11 cellular contexts compared by ENCODE assay signal in genomic region chr7:26346611-26347200, GRCh38. TPM values are rescaled to one million over a fixed set of nuclear protein-coding genes. Genes with fewer than 3 reads are reported as not detected.
DNase-seq lines count a peak whose midpoint lies in the region; ATAC-seq, FAIRE-seq and TF ChIP-seq lines count a peak whose summit lies in the region.
"Had no signal": no experiment of that assay in that cellular context is flagged by ENCODE, and none has a peak within 500 bp of the region (broad histone marks: within the 10 kb centered on the region; RNA-seq: fewer than 3 reads in every experiment).

No MANE protein-coding gene starts in this region.

- H2AK5ac ChIP-seq in trophoblast cell (ENCODE audit: low read length), result no peak overlapping the region

- no peak overlapping the region for H3K4me2 ChIP-seq in trophoblast cell (ENCODE audit: low read length)

- no peak overlapping the region for H2BK5ac ChIP-seq in trophoblast cell (ENCODE audit: low read depth, low read length, poor library complexity)

- no peaks in the 10 kb centered on the region for H3K27me3 ChIP-seq in trophoblast cell (ENCODE audit: insufficient read depth, low read length)
- no peaks in the 10 kb centered on the region for H3K27me3 ChIP-seq in right cardiac atrium (ENCODE audit: control insufficient read depth, insufficient read depth)

- H3K23ac ChIP-seq in trophoblast cell (ENCODE audit: low read length), result no peak overlapping the region

- H2AFZ ChIP-seq in trophoblast cell (ENCODE audit: insufficient read depth, low read length, poor library complexity), result no peak overlapping the region

- no peak overlapping the region for H2BK120ac ChIP-seq in trophoblast cell (ENCODE audit: insufficient read depth, low read length, poor library complexity)

- FAIRE-seq in GM12892 (lab: Jason Lieb, UNC) (peak; percentile 51), RCC 7860 (lab: Jason Lieb, UNC) (peak; percentile 81)

- no peak overlapping the region for H3K4ac ChIP-seq in trophoblast cell (ENCODE audit: low read depth, low read length)

- no peak for DNase-seq in GM12892 (ENCODE audit: insufficient read length)
- peak; percentile 79 for DNase-seq in RCC 7860 (ENCODE audit: low spot score)
- peak; percentile 97 for DNase-seq in epithelial cell of esophagus (ENCODE audit: low read depth)
- peak; percentile 66 to 85 for DNase-seq in trophoblast cell
- DNase-seq in activated gamma-delta T cell treated with Interleukin-2 at 50 U/mL for 16 hours, result no peak
- DNase-seq in hippocampal formation (lab: John Stamatoyannopoulos, UW), result no peak
- no peak for DNase-seq in right cardiac atrium
- DNase-seq: DMS53, GOT3, NCI-H510A treated with DMSO at 0.1 percent for 48 hours had no signal

- ATAC-seq in right cardiac atrium, result no peak

- H3K9ac ChIP-seq in trophoblast cell (ENCODE audit: low read length), result no peak overlapping the region

- no peaks in the 10 kb centered on the region for H3K4me1 ChIP-seq in trophoblast cell (ENCODE audit: control insufficient read depth in 1 of 2, insufficient read depth in 2 of 2, low read length in 2 of 2)
- no peaks in the 10 kb centered on the region for H3K4me1 ChIP-seq in right cardiac atrium (ENCODE audit: control insufficient read depth, insufficient read depth, low read length)

- H3K36me3 ChIP-seq in trophoblast cell (ENCODE audit: control insufficient read depth in 1 of 2, insufficient read depth in 2 of 2, low read length in 2 of 2), result peaks cover 2% of the 10 kb centered on the region in 2 experiments

- H3K18ac ChIP-seq in trophoblast cell (ENCODE audit: low read length), result no peak overlapping the region

- no peak overlapping the region for H2BK12ac ChIP-seq in trophoblast cell (ENCODE audit: low read length)

- H3K79me1 ChIP-seq in trophoblast cell (ENCODE audit: low read length), result no peaks in the 10 kb centered on the region

- H4K12ac ChIP-seq in trophoblast cell (ENCODE audit: low read depth, low read length), result no peak overlapping the region

- H3K9me3 ChIP-seq in trophoblast cell (ENCODE audit: insufficient read depth, low read depth, low read length) (no peaks in the 10 kb centered on the region), right cardiac atrium (ENCODE audit: control insufficient read depth, low read length) (no peaks in the 10 kb centered on the region)

- no peak for TF ChIP-seq CTCF in epithelial cell of esophagus (IDR thresholded peaks at IDR 0.05; ENCODE audit: insufficient read depth, low read depth, low read length, missing control alignments)

- intact Hi-C loops in right cardiac atrium (cut with DNase I), result no loop called here

- H3K79me2 ChIP-seq in trophoblast cell (ENCODE audit: control insufficient read depth, insufficient read depth, low read length, poor library complexity), result no peaks in the 10 kb centered on the region

- H3K14ac ChIP-seq in trophoblast cell (ENCODE audit: low read length), result no peak overlapping the region

- no peak overlapping the region for H3K4me3 ChIP-seq in epithelial cell of esophagus (ENCODE audit: low read length)
- no peak overlapping the region for H3K4me3 ChIP-seq in trophoblast cell (ENCODE audit: low read depth, low read length)
- no peak overlapping the region for H3K4me3 ChIP-seq in right cardiac atrium (ENCODE audit: low read length)
- H3K4me3 ChIP-seq: SK-N-MC had no signal

- WGBS in trophoblast cell (ENCODE audit: extremely low coverage, insufficient coverage, insufficient read length), result no CpG with 5 or more reads among the region's 7 CpGs
- WGBS in right cardiac atrium, result 73% methylated on average over 7 of the region's 7 CpGs

- no peak overlapping the region for H4K91ac ChIP-seq in trophoblast cell (ENCODE audit: low read depth, low read length)

- H3K27ac ChIP-seq in trophoblast cell (ENCODE audit: low read depth, low read length), result no peak overlapping the region
- no peak overlapping the region for H3K27ac ChIP-seq in right cardiac atrium (ENCODE audit: low read length)
- H3K27ac ChIP-seq: SK-N-MC had no signal

- TF ChIP-seq POLR2A in GM12892 (IDR thresholded peaks at IDR 0.05; ENCODE audit: low read depth, low read length), result no peak

- no peak overlapping the region for H4K8ac ChIP-seq in trophoblast cell (ENCODE audit: low read depth, low read length)

RNA-seq across cellular contexts. Expression of gene SNX10, which starts 55.0 kb away (rescaled TPM):
- polyA plus RNA-seq in GM12892 (2012; ENCODE audit: missing spikeins), result 34.0 TPM
- 14.7 and 15.0 TPM in 2 replicates for polyA plus RNA-seq in trophoblast cell (2013)
- total RNA-seq in right cardiac atrium, result 1 to 10 TPM; 2.8 to 3.5 (median 2.9) TPM
- 1.3 TPM for polyA plus RNA-seq in right cardiac atrium

Comparison
In these comparisons a context has a peak if more than half of its experiments do, and no peak if none do; other contexts are left out.
1. DNase-seq: peak in RCC 7860 (single experiment), epithelial cell of esophagus (single experiment) and trophoblast cell (2 of 2); none in GM12892 (single experiment), activated gamma-delta T cell treated with Interleukin-2 at 50 U/mL for 16 hours (single experiment), hippocampal formation (0 of 2) and right cardiac atrium (0 of 3).